Comparison of ENCODE assay signal across 19 cellular contexts in genomic region chr6:33779305-33779704, GRCh38. TPM values are rescaled to one million over a fixed set of nuclear protein-coding genes. Genes with fewer than 3 reads are reported as not detected.
DNase-seq lines count a peak whose midpoint lies in the region; ATAC-seq and TF ChIP-seq lines count a peak whose summit lies in the region.
"Had no signal": no experiment of that assay in that cellular context is flagged by ENCODE, and none has a peak within 500 bp of the region (broad histone marks: within the 10 kb centered on the region; RNA-seq: fewer than 3 reads in every experiment).

No MANE protein-coding gene starts in this region.

- peaks cover 50% of the 10 kb centered on the region for H3K4me1 ChIP-seq in HUES6 (ENCODE audit: control insufficient read depth, insufficient read depth, low read length)
- H3K4me1 ChIP-seq in gastroesophageal sphincter, result peaks cover 0 to 27% (median 5%) of the 10 kb centered on the region in 3 donors

- DNase-seq in AG10803 (ENCODE audit: low read depth) (no peak), astrocyte of the spinal cord (ENCODE audit: low read depth, low spot score) (no peak), iPS-NIHi11 (ENCODE audit: low spot score) (peak; percentile 68), SKM-1 treated with dmso at 0.1 percent for 144 hours (lab: John Stamatoyannopoulos, UW; ENCODE audit: unreplicated experiment) (no peak), NCI-H1417 treated with DMSO at 0.1 percent for 48 hours (lab: John Stamatoyannopoulos, UW) (no peak)
- DNase-seq: activated CD4-positive, alpha-beta memory T cell treated with anti-CD3 and anti-CD28 coated beads for 36 hours; activated naive CD4-positive, alpha-beta T cell treated with anti-CD3 and anti-CD28 coated beads, Interleukin-2, amount 50 U/mL, for 16 hours; activated T-cell treated with anti-CD3 and anti-CD28 coated beads, Interleukin-2, amount 50 U/mL, for 24 hours; esophagus squamous epithelium; NCI-H1105; RPMI8226; sigmoid colon; stimulated activated CD4-positive, alpha-beta T cell treated with anti-CD3 and anti-CD28 coated beads, Interleukin-2, amount 100 ng/mL, for 24 hours had no signal

- ATAC-seq in gastroesophageal sphincter (no peak), GM18861 (IDR thresholded peaks at IDR 0.05; ENCODE audit: unreplicated experiment) (no peak)

- no peak for TF ChIP-seq POLR2A in gastroesophageal sphincter (IDR thresholded peaks at IDR 0.05)

- no peak overlapping the region for H3K9ac ChIP-seq in HUES6 (ENCODE audit: low read length)

- H3K36me3 ChIP-seq in HUES6 (ENCODE audit: control insufficient read depth, insufficient read depth, low read length) (peaks cover 92% of the 10 kb centered on the region), gastroesophageal sphincter (peaks cover 5 to 100% of the 10 kb centered on the region in 2 donors)

- in situ Hi-C loops in astrocyte of the spinal cord (cut with HindIII; ENCODE audit: low sequenced_read_pairs), result no loop called here

- no peak overlapping the region for H3K4me3 ChIP-seq in AG10803 (ENCODE audit: low read length)
- H3K4me3 ChIP-seq in HUES6 (ENCODE audit: low read depth, low read length), result no peak overlapping the region
- no peak overlapping the region for H3K4me3 ChIP-seq in astrocyte of the spinal cord (ENCODE audit: low read depth, low read length)
- H3K4me3 ChIP-seq in gastroesophageal sphincter, result no peak overlapping the region
- H3K4me3 ChIP-seq: dorsolateral prefrontal cortex, esophagus squamous epithelium, sigmoid colon had no signal

- H3K27ac ChIP-seq in HUES6 (ENCODE audit: low read depth, low read length), result peak overlapping the region; percentile 92; the same call in 1 of the 2 replicates
- H3K27ac ChIP-seq in gastroesophageal sphincter, result no peak overlapping the region
- H3K27ac ChIP-seq: esophagus squamous epithelium, sigmoid colon had no signal

- TF ChIP-seq CTCF in AG10803 (conservative IDR thresholded peaks at IDR 0.05; ENCODE audit: low read length) (0 out of 2 replicates have a peak, but pooled peaks have one; percentile 13), astrocyte of the spinal cord (IDR thresholded peaks at IDR 0.05; ENCODE audit: low read depth, low read length) (peak; percentile 23), gastroesophageal sphincter (IDR thresholded peaks at IDR 0.05) (no peak)

- WGBS in gastroesophageal sphincter (ENCODE audit: low coverage in 1 of 2), 2 donors, result 85% methylated on average over 5 of the region's 6 CpGs; no CpG with 5 or more reads in 1 of the 2 donors

- H3K9me3 ChIP-seq in HUES6 (ENCODE audit: control insufficient read depth, insufficient read depth, low read depth, low read length) (no peaks in the 10 kb centered on the region), gastroesophageal sphincter (no peaks in the 10 kb centered on the region)
- H3K9me3 ChIP-seq: esophagus squamous epithelium, sigmoid colon had no signal

- H3K27me3 ChIP-seq in HUES6 (ENCODE audit: control insufficient read depth, insufficient read depth, low read length) (no peaks in the 10 kb centered on the region), gastroesophageal sphincter (no peaks in the 10 kb centered on the region)
- H3K27me3 ChIP-seq: dorsolateral prefrontal cortex, esophagus squamous epithelium, sigmoid colon had no signal

- TF ChIP-seq EP300 in gastroesophageal sphincter (IDR thresholded peaks at IDR 0.05), result no peak

RNA-seq across cellular contexts. Expression of gene LEMD2, which starts 9.6 kb away (rescaled TPM):
- total RNA-seq in gastroesophageal sphincter, result 10 to 100 TPM; 47.3 to 50.9 (median 49.9) TPM

RNA-seq across cellular contexts. Expression of gene MLN, which starts 24.5 kb away (rescaled TPM):
- total RNA-seq in gastroesophageal sphincter, result not detected
- total RNA-seq: activated CD4-positive, alpha-beta memory T cell treated with anti-CD3 and anti-CD28 coated beads for 36 hours; dorsolateral prefrontal cortex; esophagus squamous epithelium; G401; kidney epithelial cell; sigmoid colon had no signal

RNA-seq across cellular contexts. Expression of gene IP6K3, which starts 32.6 kb away (rescaled TPM):
- total RNA-seq in gastroesophageal sphincter, result 1 to 10 TPM in 3 of 4 donors, under 1 TPM in 1; 0.32 to 5.5 (median 2.8) TPM
- total RNA-seq: activated CD4-positive, alpha-beta memory T cell treated with anti-CD3 and anti-CD28 coated beads for 36 hours had no signal

Comparison
In these comparisons a context has a peak if more than half of its experiments do, and no peak if none do; other contexts are left out.
1. CTCF ChIP-seq: peak in AG10803 (single experiment) and astrocyte of the spinal cord (single experiment); none in gastroesophageal sphincter (0 of 4).